In the genomic region with DNA sequence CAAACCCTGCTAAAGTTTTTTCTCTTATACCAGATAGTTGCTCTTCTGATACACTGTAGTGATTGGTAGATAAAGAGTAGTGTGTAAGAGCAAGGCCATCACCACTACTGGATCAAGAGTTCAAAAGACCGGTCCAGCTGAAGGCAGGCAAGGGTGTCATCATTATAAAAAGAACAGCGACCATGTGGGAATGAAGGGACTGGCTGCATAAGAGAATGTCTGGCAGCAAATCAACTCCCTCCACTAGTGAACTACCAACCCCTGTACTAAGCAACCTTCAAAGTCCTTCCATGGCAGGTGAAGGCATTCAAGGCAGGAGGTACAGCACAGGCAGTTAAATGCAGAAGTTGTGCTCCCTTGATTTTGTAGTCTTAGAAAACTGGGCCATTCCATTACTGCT, we compare ENCODE assay signal across 1 cellular context.
TF ChIP-seq lines count a peak whose summit lies in the region.

No MANE protein-coding gene starts in this region.

TF ChIP-seq in HepG2, 621 proteins besides CTCF, POLR2A, EP300 and RAD21:
- peak; percentile 43; the same call in 1 of the 2 replicates for TF ChIP-seq AHDC1 (CRISPR knock-in tag; IDR thresholded peaks at IDR 0.05; ENCODE audit: borderline replicate concordance)
- TF ChIP-seq ZMAT3 (CRISPR knock-in tag; conservative IDR thresholded peaks at IDR 0.05): no peak
TF ChIP-seq in HepG2: peak in this region for 1.
